11 cellular contexts compared by ENCODE assay signal in genomic region chr15:67177750-67178149, GRCh38.
DNase-seq lines count a peak whose midpoint lies in the region; ATAC-seq, FAIRE-seq and TF ChIP-seq lines count a peak whose summit lies in the region.
"Had no signal": no experiment of that assay in that cellular context is flagged by ENCODE, and none has a peak within 500 bp of the region (broad histone marks: within the 10 kb centered on the region; RNA-seq: fewer than 3 reads in every experiment).

No MANE protein-coding gene starts in this region.

- DNase-seq in T-helper 17 cell (no peak), left ventricle myocardium inferior (no peak), smooth muscle cell (lab: John Stamatoyannopoulos, UW; ENCODE audit: unreplicated experiment) (no peak), GM19239 (ENCODE audit: insufficient read length, low spot score) (no peak), hepatic stellate cell (ENCODE audit: low spot score) (no peak)
- DNase-seq: activated T-cell treated with anti-CD3 and anti-CD28 coated beads, Interleukin-2, amount 50 U/mL, for 24 hours; NCI-H1105 had no signal

- H3K4me1 ChIP-seq in HEK293 (ENCODE audit: control insufficient read depth, insufficient read depth, low read length) (0 out of 2 replicates have a peak, but pooled peaks cover 2% of the 10 kb centered on the region), left ventricle myocardium inferior (peaks cover 49% of the 10 kb centered on the region), smooth muscle cell (ENCODE audit: low read depth) (peaks cover 11% of the 10 kb centered on the region)

- TF ChIP-seq CTCF in HEK293 (tag by site-specific recombination; IDR thresholded peaks at IDR 0.05) (no peak), left ventricle myocardium inferior (IDR thresholded peaks at IDR 0.05; ENCODE audit: borderline replicate concordance) (no peak), smooth muscle cell (IDR thresholded peaks at IDR 0.05; ENCODE audit: borderline replicate concordance, insufficient read depth, poor library complexity, severe bottlenecking) (no peak)

- POLR2A ChIA-PET in HEK293 (lab: Yijun Ruan, JAX) = interaction anchor here (0.6 to 1.9 kb wide), 3 partner anchors 86 to 112 kb away, joined by 3 to 7 read pairs (median 4); partner anchors contain the start of gene SMAD3

- peaks cover 49% of the 10 kb centered on the region for H3K4me1 Mint-ChIP-seq in T-helper 17 cell

- H3K4me2 ChIP-seq in smooth muscle cell = peak overlapping the region; percentile 53
- H3K4me2 ChIP-seq: GM23338 had no signal

- no peak overlapping the region for H2AFZ ChIP-seq in smooth muscle cell (ENCODE audit: low read depth)
- H2AFZ ChIP-seq: GM23338 had no signal

- peak overlapping the region; percentile 73 for H3K9ac ChIP-seq in smooth muscle cell (ENCODE audit: low read depth)

- peaks cover 17% of the 10 kb centered on the region for H3K36me3 Mint-ChIP-seq in T-helper 17 cell (ENCODE audit: low read depth)

- H3K9me3 ChIP-seq in HEK293 (ENCODE audit: control insufficient read depth, insufficient read depth, low read depth, low read length) = no peaks in the 10 kb centered on the region
- no peaks in the 10 kb centered on the region for H3K9me3 ChIP-seq in T-helper 17 cell (ENCODE audit: control insufficient read depth, low read length, poor library complexity, severe bottlenecking)
- H3K9me3 ChIP-seq in left ventricle myocardium inferior (replicated peaks) = no peaks in the 10 kb centered on the region
- no peaks in the 10 kb centered on the region for H3K9me3 ChIP-seq in smooth muscle cell (replicated peaks; ENCODE audit: low read depth)
- H3K9me3 ChIP-seq: neutrophil had no signal

- H3K4me3 ChIP-seq in HEK293 (ENCODE audit: low read depth, low read length) = no peak overlapping the region
- no peak overlapping the region for H3K4me3 ChIP-seq in left ventricle myocardium inferior
- no peak overlapping the region for H3K4me3 ChIP-seq in smooth muscle cell
- H3K4me3 ChIP-seq: GM23338 had no signal

- H3K36me3 ChIP-seq in HEK293 (ENCODE audit: control insufficient read depth in 2 of 2, insufficient read depth in 1 of 2, low read length in 2 of 2) (peaks cover 0 to 45% of the 10 kb centered on the region in 2 experiments; a peak in 1 of 3 replicates), left ventricle myocardium inferior (peaks cover 38% of the 10 kb centered on the region), smooth muscle cell (ENCODE audit: low read depth) (no peaks in the 10 kb centered on the region)

- 39% methylated on average over 6 of the region's 6 CpGs for WGBS in smooth muscle cell (ENCODE audit: low lambda C conversion rate)

- ATAC-seq in T-helper 17 cell (no peak), HG02970 (IDR thresholded peaks at IDR 0.05; ENCODE audit: low FRiP score, unreplicated experiment) (no peak)
- ATAC-seq: GM23338 had no signal

- peak overlapping the region; percentile 95 for H3K27ac Mint-ChIP-seq in T-helper 17 cell
- H3K27ac Mint-ChIP-seq: activated T-cell treated with anti-CD3 and anti-CD28 coated beads, Interleukin-2, amount 50 U/mL, for 24 hours; GM23338 had no signal

- CTCF ChIA-PET in HEK293 (lab: Yijun Ruan, JAX) = interaction anchor here (0.6 to 3.8 kb wide), 4 partner anchors 72 to 657 kb away, joined by 3 to 15 read pairs (median 4); no protein-coding TSS in a partner anchor

- H3K4me3 Mint-ChIP-seq in T-helper 17 cell = no peak overlapping the region
- H3K4me3 Mint-ChIP-seq: activated T-cell treated with anti-CD3 and anti-CD28 coated beads, Interleukin-2, amount 50 U/mL, for 24 hours; GM23338 had no signal

- H3F3A ChIP-seq in smooth muscle cell (ENCODE audit: low read depth) = peaks cover 41% of the 10 kb centered on the region

- H3K27me3 Mint-ChIP-seq in T-helper 17 cell = no peaks in the 10 kb centered on the region
- H3K27me3 Mint-ChIP-seq: activated T-cell treated with anti-CD3 and anti-CD28 coated beads, Interleukin-2, amount 50 U/mL, for 24 hours had no signal

- no peaks in the 10 kb centered on the region for H3K27me3 ChIP-seq in left ventricle myocardium inferior (ENCODE audit: low read depth)
- no peaks in the 10 kb centered on the region for H3K27me3 ChIP-seq in smooth muscle cell (ENCODE audit: low read depth)
- H3K27me3 ChIP-seq: neutrophil had no signal

- H4K20me1 ChIP-seq in smooth muscle cell (ENCODE audit: low read depth) = peaks cover 3% of the 10 kb centered on the region

- peaks cover 2% of the 10 kb centered on the region for H3K79me2 ChIP-seq in smooth muscle cell (ENCODE audit: low read depth)

- H3K27ac ChIP-seq in HEK293 (ENCODE audit: extremely low read depth, low read depth, low read length) (no peak overlapping the region), left ventricle myocardium inferior (replicated peaks) (peak overlapping the region; percentile 38), smooth muscle cell (ENCODE audit: low read depth) (peak overlapping the region; percentile 93)
- H3K27ac ChIP-seq: neutrophil had no signal

- intact Hi-C loops in left ventricle myocardium inferior (cut with micrococcal nuclease) = no loop called here

- no peak for FAIRE-seq in GM19239 (lab: Jason Lieb, UNC)

TF ChIP-seq in HEK293, 187 proteins besides CTCF, POLR2A, EP300 and RAD21:
- TF ChIP-seq ELK4 (IDR thresholded peaks at IDR 0.05; ENCODE audit: borderline replicate concordance, low read depth, low read length) = no peak
- TF ChIP-seq ZBTB21 (tag by site-specific recombination; IDR thresholded peaks at IDR 0.05) = no peak
- no peak for TF ChIP-seq SP2 (tag by site-specific recombination; IDR thresholded peaks at IDR 0.05)
- no peak for TF ChIP-seq ZNF830 (tag by site-specific recombination; IDR thresholded peaks at IDR 0.05; ENCODE audit: low read depth)
- no peak for TF ChIP-seq REPIN1 (tag by site-specific recombination; IDR thresholded peaks at IDR 0.05; ENCODE audit: low read depth)
- peak; percentile 21; the same call in 1 of the 2 replicates for TF ChIP-seq ZFHX2 (tag by site-specific recombination; conservative IDR thresholded peaks at IDR 0.05)
- no peak for TF ChIP-seq ZNF791 (tag by site-specific recombination; IDR thresholded peaks at IDR 0.05)
- TF ChIP-seq ZBTB20 (tag by site-specific recombination; IDR thresholded peaks at IDR 0.05) = no peak
- peak; percentile 31; the same call in 1 of the 2 replicates for TF ChIP-seq ZNF600 (tag by site-specific recombination; IDR thresholded peaks at IDR 0.05)
- TF ChIP-seq MZF1 (tag by site-specific recombination; IDR thresholded peaks at IDR 0.05; ENCODE audit: borderline replicate concordance) = no peak
